Comparison of ENCODE assay signal across 12 cellular contexts in the genomic region with DNA sequence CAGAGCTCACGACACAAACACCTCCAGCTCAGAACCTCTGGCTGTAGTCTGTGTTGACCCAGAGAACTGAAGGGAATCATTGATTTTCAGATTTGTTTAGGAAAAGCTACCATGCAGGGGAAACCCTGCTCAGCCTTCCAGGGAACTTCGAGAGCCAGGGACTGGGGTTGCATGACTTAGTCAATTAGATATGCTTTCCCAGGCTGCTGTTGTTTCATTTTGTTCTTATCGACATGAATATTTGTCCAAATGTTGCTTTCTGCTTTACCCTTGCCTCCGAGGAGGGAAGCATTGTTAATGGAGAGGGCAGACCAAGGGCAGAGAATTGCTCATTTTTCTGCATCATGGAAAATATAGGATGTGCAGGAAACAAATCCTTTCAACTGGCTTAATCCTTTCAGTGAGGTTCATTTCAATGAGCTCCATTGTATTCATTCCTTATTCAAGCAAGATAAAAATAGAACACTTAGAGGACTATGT.
DNase-seq lines count a peak whose midpoint lies in the region; ATAC-seq, FAIRE-seq and TF ChIP-seq lines count a peak whose summit lies in the region.
"Had no signal": no experiment of that assay in that cellular context is flagged by ENCODE, and none has a peak within 500 bp of the region (broad histone marks: within the 10 kb centered on the region; RNA-seq: fewer than 3 reads in every experiment).

No MANE protein-coding gene starts in this region.

- BruUV-seq in endothelial cell of umbilical vein (replicated peaks; lab: Mats Ljungman, UMichigan), result no TSS peak

- H3K9me2 ChIP-seq in GM23338 (ENCODE audit: insufficient read depth), result no peaks in the 10 kb centered on the region; the same call in 1 of the 2 replicates

- no peak for TF ChIP-seq CTCF in GM23338 (conservative IDR thresholded peaks at IDR 0.05; ENCODE audit: low read depth in 2 of 2)
- no peak for TF ChIP-seq CTCF in endothelial cell of umbilical vein (IDR thresholded peaks at IDR 0.05; ENCODE audit: extremely low read depth in 1 of 2, insufficient read depth in 1 of 2, low read depth in 1 of 2, low read length in 2 of 2)
- TF ChIP-seq CTCF in pancreas (IDR thresholded peaks at IDR 0.05), result no peak
- no peak for TF ChIP-seq CTCF in ovary (IDR thresholded peaks at IDR 0.05)

- no peaks in the 10 kb centered on the region for H3F3A ChIP-seq in GM23338 (replicated peaks; ENCODE audit: low read depth)

- no peaks in the 10 kb centered on the region for H3K36me3 Mint-ChIP-seq in GM23338 (ENCODE audit: low read depth)
- H3K36me3 Mint-ChIP-seq: activated CD8-positive, alpha-beta memory T cell treated with anti-CD3 and anti-CD28 coated beads, Interleukin-2, amount 10 ng/mL, durations not matched to agents 7 days and 5 days had no signal

- H3K9me3 ChIP-seq in endothelial cell of umbilical vein (replicated peaks; ENCODE audit: control insufficient read depth, insufficient read depth, low read length) (no peaks in the 10 kb centered on the region), pancreas (no peaks in the 10 kb centered on the region), ovary (no peaks in the 10 kb centered on the region)

- H3K79me2 ChIP-seq in GM23338 (replicated peaks; ENCODE audit: insufficient read depth) (no peaks in the 10 kb centered on the region), endothelial cell of umbilical vein (ENCODE audit: control insufficient read depth, insufficient read depth, low read length) (no peaks in the 10 kb centered on the region)

- no peaks in the 10 kb centered on the region for H3K9me1 ChIP-seq in endothelial cell of umbilical vein (replicated peaks; ENCODE audit: control insufficient read depth, extremely low read depth, insufficient read depth, low read length)

- no peak for FAIRE-seq in endothelial cell of umbilical vein (lab: Jason Lieb, UNC)
- FAIRE-seq in pancreas (lab: Jason Lieb, UNC), result no peak
- FAIRE-seq: endometrium had no signal

- H3K27ac ChIP-seq in GM23338 (ENCODE audit: low read depth) (no peak overlapping the region), endothelial cell of umbilical vein (ENCODE audit: insufficient read depth, low read depth, low read length) (no peak overlapping the region), pancreas (peak overlapping the region in 3 of 4 donors; percentile 46 to 76 (median 64)), ovary (no peak overlapping the region)

- H3K4me1 Mint-ChIP-seq in GM23338, result peaks cover 12% of the 10 kb centered on the region

- no peak for TF ChIP-seq EP300 in ovary (IDR thresholded peaks at IDR 0.05)

- no peaks in the 10 kb centered on the region; the same call in 2 of the 3 replicates for H3K9me3 Mint-ChIP-seq in GM23338

- no peak overlapping the region for H3K27ac Mint-ChIP-seq in GM23338
- H3K27ac Mint-ChIP-seq: activated CD8-positive, alpha-beta memory T cell treated with anti-CD3 and anti-CD28 coated beads, Interleukin-2, amount 10 ng/mL, durations not matched to agents 7 days and 5 days had no signal

- POLR2A ChIA-PET in endothelial cell of umbilical vein (lab: Charles Lee), result no interaction called here

- DNase-seq in GM23338 (ENCODE audit: low spot score) (no peak), NCI-H345 (lab: John Stamatoyannopoulos, UW) (peak; percentile 79), endothelial cell of umbilical vein (ENCODE audit: low read depth, low spot score) (peak; percentile 42), pancreas (peak in 2 of 6 donors; percentile 8 to 17), GOT3 (lab: John Stamatoyannopoulos, UW) (no peak), Ammon's horn (ENCODE audit: low spot score) (no peak), ovary (no peak), NCI-H510A (lab: John Stamatoyannopoulos, UW) (no peak)
- DNase-seq: activated CD8-positive, alpha-beta memory T cell treated with anti-CD3 and anti-CD28 coated beads, Interleukin-2, amount 10 ng/mL, durations not matched to agents 7 days and 5 days; C1 segment of cervical spinal cord; NCI-H1694 had no signal

- intact Hi-C loops in endothelial cell of umbilical vein (cut with micrococcal nuclease), result no loop called here
- intact Hi-C loops in pancreas (cut with DNase I), result no loop called here
- intact Hi-C loops in ovary (cut with DNase I), result no loop called here

- H3K4me1 ChIP-seq in GM23338 (ENCODE audit: insufficient read depth), result peaks cover 16% of the 10 kb centered on the region
- H3K4me1 ChIP-seq in endothelial cell of umbilical vein (ENCODE audit: control insufficient read depth, extremely low read depth, insufficient read depth, low read length), result no peaks in the 10 kb centered on the region
- H3K4me1 ChIP-seq in pancreas, result peaks cover 12 to 41% (median 16%) of the 10 kb centered on the region in 3 donors
- no peaks in the 10 kb centered on the region for H3K4me1 ChIP-seq in ovary (ENCODE audit: insufficient read depth)

- WGBS in pancreas, 2 donors, result 8% methylated on average over 4 of the region's 4 CpGs
- 12 to 27% (median 21%) methylated on average over 4 of the region's 4 CpGs for WGBS in ovary, 3 donors

- H2AFZ ChIP-seq in GM23338 (peak overlapping the region; percentile 86), endothelial cell of umbilical vein (ENCODE audit: low read depth, low read length) (no peak overlapping the region)

- H3K4me3 Mint-ChIP-seq in GM23338, result no peak overlapping the region
- H3K4me3 Mint-ChIP-seq: activated CD8-positive, alpha-beta memory T cell treated with anti-CD3 and anti-CD28 coated beads, Interleukin-2, amount 10 ng/mL, durations not matched to agents 7 days and 5 days had no signal

- no peaks in the 10 kb centered on the region for H3K27me3 ChIP-seq in GM23338 (ENCODE audit: insufficient read depth)
- no peaks in the 10 kb centered on the region for H3K27me3 ChIP-seq in endothelial cell of umbilical vein (ENCODE audit: control insufficient read depth in 2 of 2, insufficient read depth in 2 of 2, low read length in 2 of 2)
- no peaks in the 10 kb centered on the region for H3K27me3 ChIP-seq in pancreas
- H3K27me3 ChIP-seq in ovary, result no peaks in the 10 kb centered on the region

- H3K4me3 ChIP-seq in GM23338 (no peak overlapping the region), endothelial cell of umbilical vein (replicated peaks in 1 of 3; ENCODE audit: insufficient read depth in 1 of 3, low read depth in 1 of 3, low read length in 3 of 3) (no peak overlapping the region), pancreas (peak overlapping the region in 1 of 4 donors; percentile 3), ovary (no peak overlapping the region)

- H4K20me1 ChIP-seq in GM23338 (replicated peaks; ENCODE audit: insufficient read depth), result no peaks in the 10 kb centered on the region
- H4K20me1 ChIP-seq in endothelial cell of umbilical vein (replicated peaks; ENCODE audit: control insufficient read depth, extremely low read depth, insufficient read depth, low read length), result no peaks in the 10 kb centered on the region

- no peak overlapping the region for H3K9ac ChIP-seq in endothelial cell of umbilical vein (replicated peaks; ENCODE audit: extremely low read depth, insufficient read depth, low read length)

- no peak overlapping the region for H3K4me2 ChIP-seq in GM23338
- no peak overlapping the region for H3K4me2 ChIP-seq in endothelial cell of umbilical vein (ENCODE audit: insufficient read depth, low read length)

- H3K36me3 ChIP-seq in GM23338 (ENCODE audit: insufficient read depth), result no peaks in the 10 kb centered on the region
- H3K36me3 ChIP-seq in endothelial cell of umbilical vein (ENCODE audit: control insufficient read depth in 2 of 2, extremely low read depth in 1 of 2, insufficient read depth in 2 of 2, low read length in 2 of 2), result no peaks in the 10 kb centered on the region
- H3K36me3 ChIP-seq in pancreas, result no peaks in the 10 kb centered on the region
- no peaks in the 10 kb centered on the region for H3K36me3 ChIP-seq in ovary

- TF ChIP-seq POLR2A in endothelial cell of umbilical vein (IDR thresholded peaks at IDR 0.05; ENCODE audit: low read depth, low read length) (no peak), ovary (IDR thresholded peaks at IDR 0.05) (no peak)

- no peak for ATAC-seq in GM23338
- ATAC-seq in pancreas, result peak; percentile 44 to 73 (median 58)
- ATAC-seq: activated CD8-positive, alpha-beta memory T cell treated with anti-CD3 and anti-CD28 coated beads, Interleukin-2, amount 10 ng/mL, durations not matched to agents 7 days and 5 days had no signal

- CTCF ChIA-PET in endothelial cell of umbilical vein (lab: Charles Lee), result interaction anchor here (0.5 to 1.6 kb wide), 5 partner anchors 10 to 290 kb away, joined by 3 to 6 read pairs (median 3); a partner anchor contains a TSS

- no peaks in the 10 kb centered on the region for H3K27me3 Mint-ChIP-seq in GM23338 (ENCODE audit: insufficient read depth, low read depth, poor library complexity)

- dilution Hi-C loops in endothelial cell of umbilical vein (cut with MboI; ENCODE audit: extremely low pct_ligation_motif_present, low sequenced_read_pairs), result no loop called here

TF ChIP-seq in GM23338, 12 proteins besides CTCF, POLR2A, EP300 and RAD21 (continues in another document):
- TF ChIP-seq EZH2phosphoT487 (IDR thresholded peaks at IDR 0.05; ENCODE audit: unreplicated experiment), result no peak
- no peak for TF ChIP-seq JUNB (IDR thresholded peaks at IDR 0.05; ENCODE audit: unreplicated experiment)

TF ChIP-seq in endothelial cell of umbilical vein, 7 proteins besides CTCF, POLR2A, EP300 and RAD21:
- TF ChIP-seq POLR2AphosphoS5 (IDR thresholded peaks at IDR 0.05; ENCODE audit: insufficient read depth, low read depth, low read length) (no peak), EZH2 (IDR thresholded peaks at IDR 0.05; ENCODE audit: borderline replicate concordance, low read depth, low read length, severe bottlenecking) (no peak), FOS (IDR thresholded peaks at IDR 0.05; ENCODE audit: borderline replicate concordance, insufficient read depth, low read length) (no peak)
- TF ChIP-seq, protein P1, sequence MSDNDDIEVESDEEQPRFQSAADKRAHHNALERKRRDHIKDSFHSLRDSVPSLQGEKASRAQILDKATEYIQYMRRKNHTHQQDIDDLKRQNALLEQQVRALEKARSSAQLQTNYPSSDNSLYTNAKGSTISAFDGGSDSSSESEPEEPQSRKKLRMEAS (IDR thresholded peaks at IDR 0.05; ENCODE audit: insufficient read depth, insufficient read length), result no peak

Comparison
In these comparisons a context has a peak if more than half of its experiments do, and no peak if none do; other contexts are left out.
1. DNase-seq: peak in NCI-H345 (single experiment) and endothelial cell of umbilical vein (single experiment); none in GM23338 (single experiment), GOT3 (single experiment), Ammon's horn (single experiment), ovary (0 of 5) and NCI-H510A (single experiment).
2. H3K27ac ChIP-seq: peak in pancreas (3 of 4); none in GM23338 (single experiment), endothelial cell of umbilical vein (single experiment) and ovary (0 of 2).